Comparison of ENCODE assay signal across 10 cellular contexts in genomic region chr2:240250150-240250984, GRCh38.
A peak's percentile ranks its signal among the peaks of the same experiment; 100 is the strongest.
DNase-seq lines count a peak whose midpoint lies in the region; ATAC-seq and TF ChIP-seq lines count a peak whose summit lies in the region.
"Had no signal": no experiment of that assay in that cellular context is flagged by ENCODE, and none has a peak within 500 bp of the region (broad histone marks: within the 10 kb centered on the region; RNA-seq: fewer than 3 reads in every experiment).

No MANE protein-coding gene starts in this region.

- no peaks in the 10 kb centered on the region for H3K4me1 ChIP-seq in colonic mucosa
- peaks cover 8 to 12% of the 10 kb centered on the region in 2 donors for H3K4me1 ChIP-seq in muscle layer of duodenum (ENCODE audit: control insufficient read depth in 1 of 2, insufficient read depth in 2 of 2, low read length in 2 of 2)
- H3K4me1 ChIP-seq in thoracic aorta (ENCODE audit: control insufficient read depth in 1 of 2, low read depth in 2 of 2): peaks cover 22 to 45% of the 10 kb centered on the region in 2 donors

- no peaks in the 10 kb centered on the region for H3K9me3 Mint-ChIP-seq in activated CD8-positive, alpha-beta memory T cell treated with anti-CD3 and anti-CD28 coated beads, Interleukin-2, amount 10 ng/mL, durations not matched to agents 7 days and 5 days (ENCODE audit: low read depth)

- intact Hi-C loops in colonic mucosa (cut with DNase I): no loop called here

- H3K4me3 ChIP-seq in colonic mucosa (no peak overlapping the region), muscle layer of duodenum (ENCODE audit: low read depth in 1 of 2, low read length in 2 of 2) (peak overlapping the region in 1 of 2 donors; percentile 6), thoracic aorta (peak overlapping the region; percentile 31)

- TF ChIP-seq CTCF in colonic mucosa (IDR thresholded peaks at IDR 0.05): no peak
- no peak for TF ChIP-seq CTCF in thoracic aorta (IDR thresholded peaks at IDR 0.05)

- no peaks in the 10 kb centered on the region for H3K36me3 Mint-ChIP-seq in activated CD8-positive, alpha-beta memory T cell treated with anti-CD3 and anti-CD28 coated beads, Interleukin-2, amount 10 ng/mL, durations not matched to agents 7 days and 5 days

- H3K36me3 ChIP-seq in colonic mucosa: no peaks in the 10 kb centered on the region
- no peaks in the 10 kb centered on the region for H3K36me3 ChIP-seq in muscle layer of duodenum (ENCODE audit: control insufficient read depth in 1 of 2, insufficient read depth in 2 of 2, low read length in 2 of 2)
- no peaks in the 10 kb centered on the region for H3K36me3 ChIP-seq in thoracic aorta

- no peak overlapping the region for H3K27ac Mint-ChIP-seq in activated CD8-positive, alpha-beta memory T cell treated with anti-CD3 and anti-CD28 coated beads, Interleukin-2, amount 10 ng/mL, durations not matched to agents 7 days and 5 days

- no peak for ATAC-seq in activated CD8-positive, alpha-beta memory T cell treated with anti-CD3 and anti-CD28 coated beads, Interleukin-2, amount 10 ng/mL, durations not matched to agents 7 days and 5 days
- ATAC-seq in thoracic aorta (ENCODE audit: insufficient number of reproducible peaks, low FRiP score, low read depth) (no peak), GM19452 (IDR thresholded peaks at IDR 0.05; ENCODE audit: unreplicated experiment) (no peak)

- H3K9ac ChIP-seq in colonic mucosa (ENCODE audit: low read depth in 2 of 2, low read length in 2 of 2): peak overlapping the region in 1 of 2 donors; percentile 24

- DNase-seq in activated CD8-positive, alpha-beta memory T cell treated with anti-CD3 and anti-CD28 coated beads for 24 hours: peak; percentile 48
- DNase-seq in activated CD8-positive, alpha-beta memory T cell treated with anti-CD3 and anti-CD28 coated beads, Interleukin-2, amount 10 ng/mL, durations not matched to agents 7 days and 5 days: no peak
- peak; percentile 16 for DNase-seq in colonic mucosa
- no peak for DNase-seq in thoracic aorta (ENCODE audit: low spot score)
- no peak for DNase-seq in erythroblast (lab: John Stamatoyannopoulos, UW)
- DNase-seq in stimulated activated CD4-positive, alpha-beta T cell treated with anti-CD3 and anti-CD28 coated beads, Interleukin-4, amount 100 ng/mL, for 1 hour: no peak
- DNase-seq: Kasumi-1; stimulated activated naive CD4-positive, alpha-beta T cell had no signal

- no peaks in the 10 kb centered on the region for H3K27me3 Mint-ChIP-seq in activated CD8-positive, alpha-beta memory T cell treated with anti-CD3 and anti-CD28 coated beads, Interleukin-2, amount 10 ng/mL, durations not matched to agents 7 days and 5 days

- TF ChIP-seq POLR2A in erythroblast (IDR thresholded peaks at IDR 0.05; ENCODE audit: low read length): no peak

- H3K9me3 ChIP-seq in colonic mucosa (no peaks in the 10 kb centered on the region), muscle layer of duodenum (ENCODE audit: control insufficient read depth in 1 of 2, low read length in 2 of 2) (no peaks in the 10 kb centered on the region), thoracic aorta (no peaks in the 10 kb centered on the region)

- H3K4me1 Mint-ChIP-seq in activated CD8-positive, alpha-beta memory T cell treated with anti-CD3 and anti-CD28 coated beads, Interleukin-2, amount 10 ng/mL, durations not matched to agents 7 days and 5 days: no peaks in the 10 kb centered on the region

- CTCF ChIA-PET in activated CD8-positive, alpha-beta memory T cell treated with anti-CD3 and anti-CD28 coated beads, Interleukin-2, amount 10 ng/mL, durations not matched to agents 7 days and 5 days (lab: Charles Lee): no interaction called here

- no peaks in the 10 kb centered on the region for H3K27me3 ChIP-seq in colonic mucosa
- no peaks in the 10 kb centered on the region for H3K27me3 ChIP-seq in muscle layer of duodenum (ENCODE audit: low read depth, low read length)
- H3K27me3 ChIP-seq in thoracic aorta (replicated peaks; ENCODE audit: insufficient read depth): no peaks in the 10 kb centered on the region

- peak overlapping the region; percentile 8 for H3K27ac ChIP-seq in colonic mucosa
- H3K27ac ChIP-seq in muscle layer of duodenum (ENCODE audit: low read length): peak overlapping the region; percentile 39
- H3K27ac ChIP-seq in thoracic aorta: peak overlapping the region; percentile 90 to 94

- H3K4me3 Mint-ChIP-seq in activated CD8-positive, alpha-beta memory T cell treated with anti-CD3 and anti-CD28 coated beads, Interleukin-2, amount 10 ng/mL, durations not matched to agents 7 days and 5 days: no peak overlapping the region

Comparison
In these comparisons a context has a peak if more than half of its experiments do, and no peak if none do; other contexts are left out.
1. DNase-seq: peak in activated CD8-positive, alpha-beta memory T cell treated with anti-CD3 and anti-CD28 coated beads for 24 hours (single experiment) and colonic mucosa (single experiment); none in activated CD8-positive, alpha-beta memory T cell treated with anti-CD3 and anti-CD28 coated beads, Interleukin-2, amount 10 ng/mL, durations not matched to agents 7 days and 5 days (single experiment), thoracic aorta (single experiment), erythroblast (0 of 2) and stimulated activated CD4-positive, alpha-beta T cell treated with anti-CD3 and anti-CD28 coated beads, Interleukin-4, amount 100 ng/mL, for 1 hour (single experiment).
2. H3K27ac ChIP-seq: peak in every context shown above with its lines; median percentile 92 in thoracic aorta; 39 in muscle layer of duodenum; 8 in colonic mucosa.